ENCODE assay signal across 9 cellular contexts in the genomic region with DNA sequence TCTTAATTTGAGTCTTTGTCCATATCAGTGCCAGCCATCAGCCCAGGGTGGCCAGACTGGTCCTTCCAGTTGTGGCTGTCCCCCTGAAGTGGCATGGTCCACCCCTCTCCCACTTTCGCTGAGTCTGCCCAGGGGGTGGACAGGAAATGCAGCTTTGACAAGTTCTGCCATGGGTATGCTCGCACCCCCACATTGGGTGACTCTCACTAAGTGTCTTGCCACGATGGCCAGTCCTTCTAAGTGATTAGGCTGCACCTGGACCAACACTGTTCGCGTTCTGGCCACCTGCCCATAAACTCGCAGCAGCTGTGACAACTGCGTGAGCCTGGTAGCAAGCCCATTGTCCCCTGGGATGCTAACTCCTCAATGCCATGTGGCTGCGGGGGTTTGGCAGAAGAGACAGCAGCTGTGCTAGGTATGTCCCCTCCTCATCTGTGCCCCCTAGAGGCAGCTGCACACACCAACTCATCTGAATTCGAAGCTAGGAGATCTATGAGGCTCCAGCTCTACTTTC. TPM values are rescaled to one million over a fixed set of nuclear protein-coding genes. Genes with fewer than 3 reads are reported as not detected.
DNase-seq lines count a peak whose midpoint lies in the region; ATAC-seq and TF ChIP-seq lines count a peak whose summit lies in the region.
"Had no signal": no experiment of that assay in that cellular context is flagged by ENCODE, and none has a peak within 500 bp of the region (broad histone marks: within the 10 kb centered on the region; RNA-seq: fewer than 3 reads in every experiment).

No MANE protein-coding gene starts in this region.

- DNase-seq in Calu3 (peak; percentile 61), Peyer's patch (peak in 1 of 3 donors; percentile 45), iPS DF 4.7 (ENCODE audit: extremely low read depth, low spot score) (peak; percentile 60), globus pallidus (ENCODE audit: low spot score) (no peak), sigmoid colon (no peak), HPDE6-E6E7 (ENCODE audit: extremely low spot score) (no peak)
- DNase-seq in Jurkat, Clone E6-1 (ENCODE audit: low read depth, low spot score), result peak; percentile 22

- peaks cover 9% of the 10 kb centered on the region for H3K4me1 Mint-ChIP-seq in Calu3 (ENCODE audit: low read depth, unreplicated experiment)

- H3K27ac ChIP-seq in Peyer's patch, result no peak overlapping the region
- no peak overlapping the region for H3K27ac ChIP-seq in sigmoid colon

- WGBS in sigmoid colon, 2 donors, result 26 to 57% methylated on average over 9 of the region's 9 CpGs

- no peaks in the 10 kb centered on the region for H3K9me3 Mint-ChIP-seq in Calu3 (ENCODE audit: low read depth, unreplicated experiment)
- H3K9me3 Mint-ChIP-seq: dendritic cell treated with granulocyte-macrophage colony-stimulating factor and Interleukin-4, amounts not matched to agents 40 ng/mL and 50 ng/mL, for 4 days had no signal

- H3K4me3 Mint-ChIP-seq in Calu3 (ENCODE audit: low read depth, unreplicated experiment), result no peak overlapping the region
- H3K4me3 Mint-ChIP-seq: dendritic cell treated with granulocyte-macrophage colony-stimulating factor and Interleukin-4, amounts not matched to agents 40 ng/mL and 50 ng/mL, for 4 days had no signal

- ATAC-seq in GM19463 (IDR thresholded peaks at IDR 0.05; ENCODE audit: unreplicated experiment), result peak; percentile 73

- H3K27me3 Mint-ChIP-seq in Calu3 (ENCODE audit: unreplicated experiment), result no peaks in the 10 kb centered on the region

- no peak overlapping the region for H3K27ac Mint-ChIP-seq in Calu3 (ENCODE audit: unreplicated experiment)
- H3K27ac Mint-ChIP-seq: dendritic cell treated with granulocyte-macrophage colony-stimulating factor and Interleukin-4, amounts not matched to agents 40 ng/mL and 50 ng/mL, for 4 days had no signal

- H3K27me3 ChIP-seq in Peyer's patch (no peaks in the 10 kb centered on the region), sigmoid colon (no peaks in the 10 kb centered on the region)

- no peak overlapping the region for H3K4me3 ChIP-seq in Jurkat, Clone E6-1 (ENCODE audit: low read length)
- H3K4me3 ChIP-seq in Peyer's patch (no peak overlapping the region), sigmoid colon (no peak overlapping the region)

- H3K36me3 ChIP-seq in Peyer's patch (no peaks in the 10 kb centered on the region), sigmoid colon (no peaks in the 10 kb centered on the region)

- TF ChIP-seq POLR2A in Peyer's patch (IDR thresholded peaks at IDR 0.05) (no peak), sigmoid colon (IDR thresholded peaks at IDR 0.05) (no peak)

- H3K4me1 ChIP-seq in Peyer's patch (peaks cover 0 to 10% (median 0%) of the 10 kb centered on the region in 4 donors), sigmoid colon (no peaks in the 10 kb centered on the region)

- CTCF ChIA-PET in Calu3 (lab: Charles Lee), result interaction anchor here (1.0 kb wide), 1 partner anchor 105 kb away, joined by 4 read pairs; no protein-coding TSS in a partner anchor

- no peaks in the 10 kb centered on the region for H3K36me3 Mint-ChIP-seq in Calu3 (ENCODE audit: insufficient read depth, unreplicated experiment)

- intact Hi-C loops in Calu3 (cut with micrococcal nuclease; ENCODE audit: unreplicated experiment) (no loop called here), sigmoid colon (cut with DNase I) (no loop called here)

- BruUV-seq in Calu3 (replicated peaks; lab: Mats Ljungman, UMichigan), result no TSS peak

- TF ChIP-seq CTCF in Calu3 (IDR thresholded peaks at IDR 0.05; ENCODE audit: unreplicated experiment), result no peak
- TF ChIP-seq CTCF in Peyer's patch (IDR thresholded peaks at IDR 0.05), result peak in 4 of 6 experiments; percentile 7 to 29 (median 22)
- no peak for TF ChIP-seq CTCF in sigmoid colon (IDR thresholded peaks at IDR 0.05)

- TF ChIP-seq EP300 in sigmoid colon (IDR thresholded peaks at IDR 0.05), result no peak

- H3K9me3 ChIP-seq in Peyer's patch, result no peaks in the 10 kb centered on the region
- H3K9me3 ChIP-seq in sigmoid colon, result peaks cover 0 to 5% (median 0%) of the 10 kb centered on the region in 4 donors

RNA-seq across cellular contexts. Expression of a gene that starts 10.0 kb away (rescaled TPM):
- total RNA-seq in Calu3 (2022), result 4.2 and 4.3 TPM in 2 replicates
- polyA plus RNA-seq in Jurkat, Clone E6-1 (2012; ENCODE audit: insufficient read depth, insufficient read length), result 0.70 TPM
- 10 to 100 TPM; 18.4 to 55.3 (median 31.9) TPM for total RNA-seq in Peyer's patch
- 1 to 10 TPM; 2.3 to 4.6 (median 2.6) TPM for total RNA-seq in sigmoid colon
- polyA plus RNA-seq in sigmoid colon, result 1 to 10 TPM; 4.6 to 7.9 (median 4.8) TPM

Comparison
In these comparisons a context has a peak if more than half of its experiments do, and no peak if none do; other contexts are left out.
1. DNase-seq: peak in Calu3 (single experiment), Jurkat, Clone E6-1 (single experiment) and iPS DF 4.7 (single experiment); none in globus pallidus (single experiment), sigmoid colon (single experiment) and HPDE6-E6E7 (single experiment).
2. CTCF ChIP-seq: peak in Peyer's patch (4 of 6); none in Calu3 (single experiment) and sigmoid colon (0 of 4).